In the genomic region with DNA sequence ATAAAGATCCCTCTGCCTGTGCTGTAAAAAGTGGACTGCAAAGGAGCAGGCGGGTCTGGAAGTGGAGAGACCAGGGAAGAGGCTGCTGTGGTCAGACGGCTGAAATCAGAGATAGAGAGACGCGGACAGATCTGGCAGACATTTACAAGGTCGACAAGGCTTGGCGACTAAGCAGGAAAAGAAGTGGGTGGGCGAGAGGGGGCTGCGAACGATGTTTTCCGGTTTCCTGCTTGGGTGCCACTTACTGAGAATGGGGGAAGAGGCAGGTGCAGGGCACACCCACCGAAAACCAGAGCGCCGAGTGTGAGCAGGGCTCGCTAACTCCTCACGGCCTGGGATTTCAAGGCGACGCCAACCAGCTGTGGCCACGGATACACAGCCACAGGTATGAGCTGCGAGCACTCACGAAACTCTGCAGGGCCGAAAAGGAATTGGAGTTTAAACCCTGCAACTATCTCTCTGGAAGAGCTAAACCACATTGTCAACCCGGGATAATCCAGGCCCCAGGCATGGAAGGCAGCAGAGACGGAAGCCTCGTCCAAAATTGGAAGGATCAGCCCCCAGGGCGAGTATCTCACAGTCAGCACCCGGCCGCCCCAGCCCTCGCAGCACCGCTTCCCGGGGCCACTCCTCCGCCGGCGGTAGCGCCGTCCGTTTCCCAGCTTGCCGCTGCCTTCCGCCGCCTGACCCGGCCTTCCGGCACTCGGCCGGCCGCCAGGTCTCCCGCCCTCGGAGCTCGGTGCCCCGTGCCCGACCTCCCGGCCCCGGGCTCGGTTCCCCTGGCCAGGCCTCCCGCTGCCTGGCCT, we compare ENCODE assay signal across 8 cellular contexts. TPM values are rescaled to one million over a fixed set of nuclear protein-coding genes. Genes with fewer than 3 reads are reported as not detected.
DNase-seq lines count a peak whose midpoint lies in the region; ATAC-seq and TF ChIP-seq lines count a peak whose summit lies in the region.

No MANE protein-coding gene starts in this region.

- H3K36me3 ChIP-seq in A673 (ENCODE audit: insufficient read depth, low read length, poor library complexity, severe bottlenecking) = no peaks in the 10 kb centered on the region
- peaks cover 5% of the 10 kb centered on the region for H3K36me3 ChIP-seq in upper lobe of right lung

- BruUV-seq in A673 (replicated peaks; lab: Mats Ljungman, UMichigan) = no TSS peak

- TF ChIP-seq CTCF in A673 (conservative IDR thresholded peaks at IDR 0.05; ENCODE audit: low read depth, low read length) = no peak
- TF ChIP-seq CTCF in glutamatergic neuron (IDR thresholded peaks at IDR 0.05; ENCODE audit: partially characterized antibody, unreplicated experiment) = no peak
- no peak for TF ChIP-seq CTCF in omental fat pad (IDR thresholded peaks at IDR 0.05)
- TF ChIP-seq CTCF in upper lobe of right lung (IDR thresholded peaks at IDR 0.05) = no peak

- H3K27ac ChIP-seq in A673 (ENCODE audit: low read depth, low read length, poor library complexity, severe bottlenecking) (peak overlapping the region; percentile 93), upper lobe of right lung (peak overlapping the region; percentile 95)

- DNase-seq in A673 (ENCODE audit: low spot score) (peak; percentile 54), RPMI8226 (peak; percentile 67), glutamatergic neuron (peak; percentile 41), omental fat pad (ENCODE audit: low spot score) (peak; percentile 25), upper lobe of right lung (peak; percentile 87)

- H3K27me3 Mint-ChIP-seq in activated naive CD4-positive, alpha-beta T cell treated with anti-CD3 and anti-CD28 coated beads, Interleukin-2, amount 50 U/mL, for 24 hours = no peaks in the 10 kb centered on the region
- H3K27me3 Mint-ChIP-seq in glutamatergic neuron (ENCODE audit: unreplicated experiment) = peaks cover 14% of the 10 kb centered on the region

- H3K9me3 ChIP-seq in A673 (ENCODE audit: low read depth, low read length, poor library complexity, severe bottlenecking) = no peaks in the 10 kb centered on the region
- no peaks in the 10 kb centered on the region for H3K9me3 ChIP-seq in upper lobe of right lung

- ATAC-seq in GM18517 (IDR thresholded peaks at IDR 0.05; ENCODE audit: unreplicated experiment) (peak; percentile 27), HG03064 (IDR thresholded peaks at IDR 0.05; ENCODE audit: low read depth, unreplicated experiment) (peak; percentile 23), omental fat pad (ENCODE audit: low FRiP score) (peak; percentile 55), upper lobe of right lung (peak; percentile 61)

- H3K27me3 ChIP-seq in A673 (replicated peaks; ENCODE audit: insufficient read depth, low read depth, low read length, poor library complexity) (no peaks in the 10 kb centered on the region), upper lobe of right lung (no peaks in the 10 kb centered on the region)

- intact Hi-C loops in A673 (cut with micrococcal nuclease; ENCODE audit: unreplicated experiment) = loop anchor here (1.0 to 10.0 kb wide), 6 partner anchors 84 to 380 kb away; partner anchors contain the start of genes CENPU and IRF2
- intact Hi-C loops in upper lobe of right lung (cut with DNase I) = no loop called here

- peaks cover 50% of the 10 kb centered on the region for H3K4me1 ChIP-seq in A673 (ENCODE audit: insufficient read depth, low read length, poor library complexity, severe bottlenecking)
- peaks cover 44% of the 10 kb centered on the region for H3K4me1 ChIP-seq in upper lobe of right lung

- H3K4me3 ChIP-seq in A673 (ENCODE audit: low read depth, low read length, poor library complexity, severe bottlenecking) = peak overlapping the region; percentile 94
- H3K4me3 ChIP-seq in upper lobe of right lung = peak overlapping the region; percentile 86

- H3K27ac Mint-ChIP-seq in activated naive CD4-positive, alpha-beta T cell treated with anti-CD3 and anti-CD28 coated beads, Interleukin-2, amount 50 U/mL, for 24 hours = peak overlapping the region; percentile 95
- H3K27ac Mint-ChIP-seq in glutamatergic neuron (ENCODE audit: unreplicated experiment) = peak overlapping the region; percentile 95

- POLR2A ChIA-PET in A673 (lab: Charles Lee; ENCODE audit: low non-redundant PET) = interaction anchor here (0.6 kb wide), 1 partner anchor 58 kb away, joined by 3 read pairs; no protein-coding TSS in a partner anchor

- peaks cover 61% of the 10 kb centered on the region for H3K4me1 Mint-ChIP-seq in activated naive CD4-positive, alpha-beta T cell treated with anti-CD3 and anti-CD28 coated beads, Interleukin-2, amount 50 U/mL, for 24 hours
- peaks cover 22% of the 10 kb centered on the region for H3K4me1 Mint-ChIP-seq in glutamatergic neuron (ENCODE audit: low read depth, unreplicated experiment)

- H3K9me3 Mint-ChIP-seq in activated naive CD4-positive, alpha-beta T cell treated with anti-CD3 and anti-CD28 coated beads, Interleukin-2, amount 50 U/mL, for 24 hours = no peaks in the 10 kb centered on the region
- H3K9me3 Mint-ChIP-seq in glutamatergic neuron (ENCODE audit: unreplicated experiment) = peaks cover 27% of the 10 kb centered on the region

- peak overlapping the region; percentile 97 for H3K4me3 Mint-ChIP-seq in activated naive CD4-positive, alpha-beta T cell treated with anti-CD3 and anti-CD28 coated beads, Interleukin-2, amount 50 U/mL, for 24 hours
- peak overlapping the region; percentile 97 for H3K4me3 Mint-ChIP-seq in glutamatergic neuron (ENCODE audit: unreplicated experiment)

- CTCF ChIA-PET in A673 (lab: Charles Lee) = no interaction called here

- H3K36me3 Mint-ChIP-seq in activated naive CD4-positive, alpha-beta T cell treated with anti-CD3 and anti-CD28 coated beads, Interleukin-2, amount 50 U/mL, for 24 hours = peaks cover 7% of the 10 kb centered on the region
- H3K36me3 Mint-ChIP-seq in glutamatergic neuron (ENCODE audit: unreplicated experiment) = peaks cover 7% of the 10 kb centered on the region

RNA-seq across cellular contexts. Expression of gene CASP3, which starts 0.8 kb away (rescaled TPM):
- total RNA-seq in A673 (2021) (52.6 and 65.5 TPM in 2 replicates), glutamatergic neuron (ENCODE audit: unreplicated experiment) (311 TPM), omental fat pad (10 to 100 TPM; 16.7 to 22.2 (median 20.1) TPM), upper lobe of right lung (17.5 TPM)

RNA-seq across cellular contexts. Expression of gene PRIMPOL, which starts 1.1 kb away (rescaled TPM):
- 25.7 and 28.4 TPM in 2 replicates for total RNA-seq in A673 (2021)
- 12.8 TPM for total RNA-seq in glutamatergic neuron (ENCODE audit: unreplicated experiment)
- total RNA-seq in omental fat pad = 10 to 100 TPM in 2 of 4 donors, 1 to 10 TPM in 2; 8.2 to 23.0 (median 13.7) TPM
- 14.4 TPM for total RNA-seq in upper lobe of right lung

Comparison
In these comparisons a context has a peak if more than half of its experiments do, and no peak if none do; other contexts are left out.
1. Peak in every context shown above with its lines: DNase-seq, ATAC-seq, H3K4me3 ChIP-seq and H3K27ac ChIP-seq.
2. DNase-seq: peak in every context shown above with its lines; median percentile 87 in upper lobe of right lung; 67 in RPMI8226; 54 in A673; 41 in glutamatergic neuron; 25 in omental fat pad.